10 cellular contexts compared by ENCODE assay signal in the genomic region with DNA sequence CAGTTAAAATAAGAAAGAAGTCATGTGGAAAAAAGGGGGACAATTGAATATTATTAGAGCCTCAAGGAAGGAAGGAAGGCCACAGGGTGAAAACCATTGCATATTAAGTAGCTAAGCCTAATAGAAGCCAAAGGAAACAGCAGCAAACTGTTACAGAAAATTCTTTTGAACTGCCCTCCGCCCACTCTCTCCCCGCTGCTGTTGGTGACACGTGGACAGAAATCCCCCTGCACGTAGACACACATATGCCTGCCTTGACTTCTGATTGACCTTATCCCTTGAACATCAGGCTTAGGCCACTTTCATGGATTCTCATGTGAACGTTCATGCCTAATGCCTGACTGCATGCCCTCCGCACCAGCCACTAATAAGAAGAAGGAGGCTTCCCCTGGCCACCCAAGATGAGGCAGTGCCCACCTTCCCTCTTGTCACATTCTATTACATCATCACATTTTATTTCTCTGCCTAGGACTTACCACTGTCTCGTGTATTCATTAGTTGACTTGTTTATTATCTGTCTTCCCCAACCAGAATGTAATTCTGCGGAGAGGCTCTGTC.
DNase-seq lines count a peak whose midpoint lies in the region; ATAC-seq and TF ChIP-seq lines count a peak whose summit lies in the region.
"Had no signal": no experiment of that assay in that cellular context is flagged by ENCODE, and none has a peak within 500 bp of the region (broad histone marks: within the 10 kb centered on the region; RNA-seq: fewer than 3 reads in every experiment).

No MANE protein-coding gene starts in this region.

- no peaks in the 10 kb centered on the region for H3K27me3 Mint-ChIP-seq in activated T-cell treated with anti-CD3 and anti-CD28 coated beads, Interleukin-2, amount 50 U/mL, for 4 hours (ENCODE audit: low read depth)
- H3K27me3 Mint-ChIP-seq: naive B cell had no signal

- H3K4me3 Mint-ChIP-seq in activated T-cell treated with anti-CD3 and anti-CD28 coated beads, Interleukin-2, amount 50 U/mL, for 4 hours: peak overlapping the region; percentile 16
- H3K4me3 Mint-ChIP-seq: naive B cell had no signal

- H3K4me1 Mint-ChIP-seq in activated T-cell treated with anti-CD3 and anti-CD28 coated beads, Interleukin-2, amount 50 U/mL, for 4 hours (ENCODE audit: low read depth): peaks cover 42% of the 10 kb centered on the region

- H3K9me3 Mint-ChIP-seq in activated T-cell treated with anti-CD3 and anti-CD28 coated beads, Interleukin-2, amount 50 U/mL, for 4 hours: no peaks in the 10 kb centered on the region

- no peaks in the 10 kb centered on the region for H3K36me3 ChIP-seq in breast epithelium

- no peaks in the 10 kb centered on the region for H3K27me3 ChIP-seq in breast epithelium

- TF ChIP-seq POLR2A in breast epithelium (IDR thresholded peaks at IDR 0.05): no peak

- peaks cover 4% of the 10 kb centered on the region for H3K36me3 Mint-ChIP-seq in activated T-cell treated with anti-CD3 and anti-CD28 coated beads, Interleukin-2, amount 50 U/mL, for 4 hours (ENCODE audit: insufficient read depth)
- H3K36me3 Mint-ChIP-seq: naive B cell had no signal

- no peak overlapping the region for H3K4me3 ChIP-seq in breast epithelium

- no peak for ATAC-seq in activated T-cell treated with anti-CD3 and anti-CD28 coated beads, Interleukin-2, amount 50 U/mL, for 4 hours
- peak; percentile 16 for ATAC-seq in HG03135 (IDR thresholded peaks at IDR 0.05; ENCODE audit: unreplicated experiment)
- no peak for ATAC-seq in stimulated activated naive CD8-positive, alpha-beta T cell treated with anti-CD3 and anti-CD28 coated beads, Interleukin-15, Interleukin-2, amounts not matched to agents 100 U/mL and 50 U/mL, for 24 hours
- no peak for ATAC-seq in HG03571 (IDR thresholded peaks at IDR 0.05; ENCODE audit: unreplicated experiment)

- no peak for DNase-seq in activated T-cell treated with anti-CD3 and anti-CD28 coated beads, Interleukin-2, amount 50 U/mL, for 4 hours
- DNase-seq in activated T-cell treated with anti-CD3 and anti-CD28 coated beads for 4 hours: no peak
- no peak for DNase-seq in breast epithelium (ENCODE audit: low spot score in 2 of 2)
- DNase-seq in stimulated activated naive CD8-positive, alpha-beta T cell treated with anti-CD3 and anti-CD28 coated beads, Interleukin-15, Interleukin-2, amounts not matched to agents 100 U/mL and 50 U/mL, for 24 hours: peak; percentile 30
- DNase-seq in EL: no peak
- DNase-seq in GOT3 (lab: John Stamatoyannopoulos, UW): no peak
- DNase-seq: naive B cell, NCI-H1092 treated with DMSO at 0.1 percent for 48 hours had no signal

- no peaks in the 10 kb centered on the region for H3K4me1 ChIP-seq in breast epithelium

- no peaks in the 10 kb centered on the region for H3K9me3 ChIP-seq in breast epithelium

- H3K27ac ChIP-seq in breast epithelium: peak overlapping the region; percentile 61

- TF ChIP-seq CTCF in breast epithelium (IDR thresholded peaks at IDR 0.05): no peak

- intact Hi-C loops in breast epithelium (cut with DNase I; ENCODE audit: low total_unique reads): no loop called here
